Comparison of ENCODE assay signal across 8 cellular contexts in genomic region chr17:17416400-17417360, GRCh38.
A peak's percentile ranks its signal among the peaks of the same experiment; 100 is the strongest.
DNase-seq lines count a peak whose midpoint lies in the region; ATAC-seq, FAIRE-seq and TF ChIP-seq lines count a peak whose summit lies in the region.

No MANE protein-coding gene starts in this region.

- no peak for TF ChIP-seq CTCF in LNCaP clone FGC (IDR thresholded peaks at IDR 0.05; ENCODE audit: control insufficient read depth, extremely low read depth, insufficient read depth)
- no peak for TF ChIP-seq CTCF in activated CD8-positive, alpha-beta T cell treated with anti-CD3 and anti-CD28 coated beads for 36 hours (IDR thresholded peaks at IDR 0.05)

- H3K4me1 ChIP-seq in small intestine (ENCODE audit: control insufficient read depth in 2 of 2, insufficient read depth in 1 of 2, low read depth in 1 of 2, low read length in 1 of 2) = peaks cover 0 to 3% of the 10 kb centered on the region in 2 donors

- H3K27ac ChIP-seq in small intestine (ENCODE audit: low read depth in 1 of 2, low read length in 1 of 2) = peak overlapping the region in 1 of 2 donors; percentile 23

- H3K27me3 ChIP-seq in small intestine (ENCODE audit: control insufficient read depth in 2 of 2, insufficient read depth in 2 of 2, low read length in 2 of 2) = peaks cover 0 to 2% of the 10 kb centered on the region in 2 donors

- peak; percentile 65 for DNase-seq in AG08396 (ENCODE audit: low spot score)
- DNase-seq in LNCaP clone FGC (ENCODE audit: low read depth) = peak; percentile 56
- peak; percentile 62 for DNase-seq in activated CD8-positive, alpha-beta T cell treated with anti-CD3 and anti-CD28 coated beads for 36 hours
- no peak for DNase-seq in Right ventricle myocardium superior
- DNase-seq in small intestine = peak; percentile 30
- DNase-seq in GM19240 (ENCODE audit: insufficient read length, low spot score) = no peak
- DNase-seq in SW480 (ENCODE audit: low spot score) = no peak
- DNase-seq in HuH-7.5 (ENCODE audit: low spot score) = no peak

- POLR2A ChIA-PET in activated CD8-positive, alpha-beta T cell treated with anti-CD3 and anti-CD28 coated beads for 36 hours (lab: Charles Lee) = interaction anchor here (2.8 kb wide), 1 partner anchor 25 kb away, joined by 8 read pairs; no protein-coding TSS in a partner anchor

- H3K36me3 ChIP-seq in small intestine (ENCODE audit: control insufficient read depth in 2 of 2, insufficient read depth in 2 of 2, low read length in 2 of 2) = no peaks in the 10 kb centered on the region

- CTCF ChIA-PET in activated CD8-positive, alpha-beta T cell treated with anti-CD3 and anti-CD28 coated beads for 36 hours (lab: Charles Lee) = interaction anchor here (1.2 to 1.8 kb wide), 2 partner anchors 62 to 80 kb away, joined by 4 to 6 read pairs; partner anchors contain the start of gene RASD1

- FAIRE-seq in small intestine (lab: Jason Lieb, UNC) = no peak

- H3K4me3 ChIP-seq in LNCaP clone FGC (ENCODE audit: low read depth, low read length) = no peak overlapping the region
- H3K4me3 ChIP-seq in small intestine (ENCODE audit: low read depth in 1 of 2, low read length in 2 of 2) = no peak overlapping the region

- H3K4me1 Mint-ChIP-seq in activated CD8-positive, alpha-beta T cell treated with anti-CD3 and anti-CD28 coated beads for 36 hours (ENCODE audit: low read depth) = peaks cover 19% of the 10 kb centered on the region

- no peaks in the 10 kb centered on the region for H3K36me3 Mint-ChIP-seq in activated CD8-positive, alpha-beta T cell treated with anti-CD3 and anti-CD28 coated beads for 36 hours (ENCODE audit: low read depth)

- peak overlapping the region; percentile 78 for H3K27ac Mint-ChIP-seq in activated CD8-positive, alpha-beta T cell treated with anti-CD3 and anti-CD28 coated beads for 36 hours

- intact Hi-C loops in activated CD8-positive, alpha-beta T cell treated with anti-CD3 and anti-CD28 coated beads for 36 hours (cut with micrococcal nuclease) = no loop called here
- intact Hi-C loops in Right ventricle myocardium superior (cut with DNase I) = loop anchor here (5.0 kb wide), 2 partner anchors 59 to 61 kb away; partner anchors contain the start of gene MED9

- no peaks in the 10 kb centered on the region for H3K9me3 ChIP-seq in small intestine (ENCODE audit: control insufficient read depth, low read depth)

- no peaks in the 10 kb centered on the region for H3K27me3 Mint-ChIP-seq in activated CD8-positive, alpha-beta T cell treated with anti-CD3 and anti-CD28 coated beads for 36 hours

- H3K9me3 Mint-ChIP-seq in activated CD8-positive, alpha-beta T cell treated with anti-CD3 and anti-CD28 coated beads for 36 hours = no peaks in the 10 kb centered on the region

- H3K4me3 Mint-ChIP-seq in activated CD8-positive, alpha-beta T cell treated with anti-CD3 and anti-CD28 coated beads for 36 hours = no peak overlapping the region

- WGBS in small intestine, 3 donors = 81 to 88% (median 85%) methylated on average over 16 of the region's 16 CpGs

- peak; percentile 84 for ATAC-seq in activated CD8-positive, alpha-beta T cell treated with anti-CD3 and anti-CD28 coated beads for 36 hours
- peak; percentile 63 for ATAC-seq in Right ventricle myocardium superior (ENCODE audit: poor library complexity)

Comparison
In these comparisons a context has a peak if more than half of its experiments do, and no peak if none do; other contexts are left out.
1. DNase-seq: peak in AG08396 (single experiment), LNCaP clone FGC (single experiment), activated CD8-positive, alpha-beta T cell treated with anti-CD3 and anti-CD28 coated beads for 36 hours (single experiment) and small intestine (single experiment); none in Right ventricle myocardium superior (single experiment), GM19240 (single experiment), SW480 (single experiment) and HuH-7.5 (single experiment).